ENCODE assay signal across 8 cellular contexts in genomic region chr19:44576843-44577565, GRCh38. TPM values are rescaled to one million over a fixed set of nuclear protein-coding genes. Genes with fewer than 3 reads are reported as not detected.
DNase-seq lines count a peak whose midpoint lies in the region; ATAC-seq, FAIRE-seq and TF ChIP-seq lines count a peak whose summit lies in the region.

No MANE protein-coding gene starts in this region.

- H3K27me3 ChIP-seq in bronchial epithelial cell (ENCODE audit: control insufficient read depth, insufficient read depth, low read length) (no peaks in the 10 kb centered on the region), mesenchymal stem cell (ENCODE audit: control insufficient read depth in 1 of 2, insufficient read depth in 1 of 2, low read length in 2 of 2) (peaks cover 0 to 35% of the 10 kb centered on the region in 2 experiments), aorta (ENCODE audit: control insufficient read depth in 1 of 2, insufficient read depth in 2 of 2, low read length in 1 of 2) (no peaks in the 10 kb centered on the region)

- no peak overlapping the region for H4K8ac ChIP-seq in mesenchymal stem cell (ENCODE audit: low read length)

- FAIRE-seq in bronchial epithelial cell (lab: Jason Lieb, UNC), result no peak

- POLR2A ChIA-PET in activated CD4-positive, alpha-beta T cell treated with anti-CD3 and anti-CD28 coated beads, Interleukin-2, amount 10 ng/mL, durations not matched to agents 7 days and 5 days (lab: Charles Lee), result no interaction called here

- H3K9me3 Mint-ChIP-seq in activated CD4-positive, alpha-beta T cell treated with anti-CD3 and anti-CD28 coated beads, Interleukin-2, amount 10 ng/mL, durations not matched to agents 7 days and 5 days, result peaks cover 6% of the 10 kb centered on the region

- no peaks in the 10 kb centered on the region for H3K27me3 Mint-ChIP-seq in activated CD4-positive, alpha-beta T cell treated with anti-CD3 and anti-CD28 coated beads, Interleukin-2, amount 10 ng/mL, durations not matched to agents 7 days and 5 days

- no peak overlapping the region for H4K91ac ChIP-seq in mesenchymal stem cell (ENCODE audit: low read length)

- H3K36me3 ChIP-seq in bronchial epithelial cell (ENCODE audit: control insufficient read depth, insufficient read depth, low read length) (no peaks in the 10 kb centered on the region), mesenchymal stem cell (ENCODE audit: control insufficient read depth in 1 of 2, insufficient read depth in 2 of 2, low read depth in 1 of 2, low read length in 2 of 2) (no peaks in the 10 kb centered on the region), aorta (ENCODE audit: control insufficient read depth in 1 of 2, insufficient read depth in 2 of 2, low read length in 1 of 2) (no peaks in the 10 kb centered on the region)

- H3K79me1 ChIP-seq in mesenchymal stem cell (replicated peaks; ENCODE audit: low read length, poor library complexity, severe bottlenecking), result no peaks in the 10 kb centered on the region

- H3K4me1 Mint-ChIP-seq in activated CD4-positive, alpha-beta T cell treated with anti-CD3 and anti-CD28 coated beads, Interleukin-2, amount 10 ng/mL, durations not matched to agents 7 days and 5 days, result no peaks in the 10 kb centered on the region

- CTCF ChIA-PET in activated CD4-positive, alpha-beta T cell treated with anti-CD3 and anti-CD28 coated beads, Interleukin-2, amount 10 ng/mL, durations not matched to agents 7 days and 5 days (lab: Charles Lee), result interaction anchor here (0.6 to 1.3 kb wide), 2 partner anchors 11 to 908 kb away, joined by 3 read pairs; no protein-coding TSS in a partner anchor

- intact Hi-C loops in aorta (cut with DNase I), result no loop called here

- no peak overlapping the region for H3K18ac ChIP-seq in mesenchymal stem cell (ENCODE audit: low read depth in 1 of 2, low read length in 2 of 2)

- no peak overlapping the region for H2AFZ ChIP-seq in mesenchymal stem cell (ENCODE audit: low read depth, low read length)

- H3K4me1 ChIP-seq in mesenchymal stem cell (ENCODE audit: control insufficient read depth, insufficient read depth, low read depth, low read length) (peaks cover 1% of the 10 kb centered on the region), aorta (ENCODE audit: control insufficient read depth in 1 of 2, insufficient read depth in 2 of 2, low read length in 2 of 2) (no peaks in the 10 kb centered on the region)

- no peak overlapping the region for H3K4ac ChIP-seq in mesenchymal stem cell (ENCODE audit: low read depth in 1 of 2, low read length in 2 of 2)

- no peak overlapping the region for H2BK5ac ChIP-seq in mesenchymal stem cell (ENCODE audit: low read depth, low read length, poor library complexity, severe bottlenecking)

- no peak overlapping the region for H2BK120ac ChIP-seq in mesenchymal stem cell (ENCODE audit: low read depth, low read length)

- H3K14ac ChIP-seq in mesenchymal stem cell (ENCODE audit: low read length in 2 of 2), result no peak overlapping the region

- H2BK15ac ChIP-seq in mesenchymal stem cell (ENCODE audit: low read depth, poor library complexity, severe bottlenecking), result no peak overlapping the region

- no peak overlapping the region for H3K27ac Mint-ChIP-seq in activated CD4-positive, alpha-beta T cell treated with anti-CD3 and anti-CD28 coated beads, Interleukin-2, amount 10 ng/mL, durations not matched to agents 7 days and 5 days

- WGBS in mesenchymal stem cell, result 59% methylated on average over 5 of the region's 8 CpGs
- WGBS in aorta, 2 donors, result 64 to 78% methylated on average over 8 of the region's 8 CpGs

- H2AK5ac ChIP-seq in mesenchymal stem cell (ENCODE audit: low read length, severe bottlenecking), result no peak overlapping the region

- no peak overlapping the region for H3K9ac ChIP-seq in mesenchymal stem cell (ENCODE audit: low read length)

- H3K4me2 ChIP-seq in mesenchymal stem cell (ENCODE audit: low read length, poor library complexity, severe bottlenecking), result no peak overlapping the region

- no peak overlapping the region for H2BK12ac ChIP-seq in mesenchymal stem cell (ENCODE audit: low read length in 2 of 2)

- peak; percentile 89 for TF ChIP-seq CTCF in bronchial epithelial cell (IDR thresholded peaks at IDR 0.05; ENCODE audit: insufficient read depth, low read length, severe bottlenecking)

- no peak overlapping the region for H3K23ac ChIP-seq in mesenchymal stem cell (ENCODE audit: low read length in 2 of 2)

- H3K9me3 ChIP-seq in mesenchymal stem cell (ENCODE audit: control insufficient read depth, low read length), result no peaks in the 10 kb centered on the region
- no peaks in the 10 kb centered on the region for H3K9me3 ChIP-seq in aorta (ENCODE audit: control insufficient read depth, low read length)

- H3K4me3 Mint-ChIP-seq in activated CD4-positive, alpha-beta T cell treated with anti-CD3 and anti-CD28 coated beads, Interleukin-2, amount 10 ng/mL, durations not matched to agents 7 days and 5 days, result no peak overlapping the region

- no peaks in the 10 kb centered on the region for H3K36me3 Mint-ChIP-seq in activated CD4-positive, alpha-beta T cell treated with anti-CD3 and anti-CD28 coated beads, Interleukin-2, amount 10 ng/mL, durations not matched to agents 7 days and 5 days (ENCODE audit: low read depth)

- peak; percentile 26 for DNase-seq in activated CD4-positive, alpha-beta T cell treated with anti-CD3 and anti-CD28 coated beads, Interleukin-2, amount 10 ng/mL, durations not matched to agents 7 days and 5 days
- no peak for DNase-seq in activated CD4-positive, alpha-beta T cell treated with anti-CD3 and anti-CD28 coated beads, Interleukin-2, amount 50 U/mL, for 4 hours
- peak; percentile 75 for DNase-seq in NCI-H82 (lab: John Stamatoyannopoulos, UW)
- DNase-seq in bronchial epithelial cell (ENCODE audit: low read depth), result peak; percentile 58
- DNase-seq in mesenchymal stem cell, result peak; percentile 24
- no peak for DNase-seq in aorta
- DNase-seq in NCI-H345 (lab: John Stamatoyannopoulos, UW), result no peak

- ATAC-seq in aorta (ENCODE audit: low FRiP score), result no peak
- no peak for ATAC-seq in GM21723 (IDR thresholded peaks at IDR 0.05; ENCODE audit: unreplicated experiment)

- H3K4me3 ChIP-seq in bronchial epithelial cell (ENCODE audit: low read depth, low read length) (no peak overlapping the region), mesenchymal stem cell (ENCODE audit: insufficient read depth in 1 of 2, low read depth in 1 of 2, low read length in 2 of 2) (no peak overlapping the region), aorta (ENCODE audit: low read length in 2 of 2) (no peak overlapping the region)

- no peak overlapping the region for H3K27ac ChIP-seq in mesenchymal stem cell (ENCODE audit: low read length, poor library complexity, severe bottlenecking)
- no peak overlapping the region for H3K27ac ChIP-seq in aorta (ENCODE audit: low read depth in 1 of 2, low read length in 2 of 2)

RNA-seq across cellular contexts. Expression of gene IGSF23, which starts 36.4 kb away (rescaled TPM):
- not detected for total RNA-seq in activated CD4-positive, alpha-beta T cell treated with anti-CD3 and anti-CD28 coated beads, Interleukin-2, amount 10 ng/mL, durations not matched to agents 7 days and 5 days
- not detected in 2 replicates for total RNA-seq in bronchial epithelial cell
- 0.08 TPM for polyA plus RNA-seq in mesenchymal stem cell (2013, experiment 1 of 2)
- polyA plus RNA-seq in mesenchymal stem cell (2013, experiment 2 of 2), result 0.21 TPM
- not detected for total RNA-seq in aorta
- polyA plus RNA-seq in aorta, result 1 to 10 TPM in 1 of 2 donors, under 1 TPM in 1; 0.18 to 8.4 TPM

RNA-seq across cellular contexts. Expression of gene CEACAM20, which starts 47.5 kb away (rescaled TPM):
- total RNA-seq in activated CD4-positive, alpha-beta T cell treated with anti-CD3 and anti-CD28 coated beads, Interleukin-2, amount 10 ng/mL, durations not matched to agents 7 days and 5 days, result not detected
- not detected in 2 replicates for total RNA-seq in bronchial epithelial cell
- not detected for polyA plus RNA-seq in mesenchymal stem cell (2013, experiment 1 of 2)
- not detected for polyA plus RNA-seq in mesenchymal stem cell (2013, experiment 2 of 2)
- not detected for total RNA-seq in aorta
- polyA plus RNA-seq in aorta, result under 1 TPM in 1 of 2 donors, not detected in 1; 0.63 TPM

Comparison
In these comparisons a context has a peak if more than half of its experiments do, and no peak if none do; other contexts are left out.
1. DNase-seq: peak in activated CD4-positive, alpha-beta T cell treated with anti-CD3 and anti-CD28 coated beads, Interleukin-2, amount 10 ng/mL, durations not matched to agents 7 days and 5 days (single experiment), NCI-H82 (single experiment), bronchial epithelial cell (single experiment) and mesenchymal stem cell (single experiment); none in activated CD4-positive, alpha-beta T cell treated with anti-CD3 and anti-CD28 coated beads, Interleukin-2, amount 50 U/mL, for 4 hours (0 of 2), aorta (0 of 2) and NCI-H345 (single experiment).